ENCODE assay signal across 18 cellular contexts in genomic region chr9:121216406-121216805, GRCh38. TPM values are rescaled to one million over a fixed set of nuclear protein-coding genes. Genes with fewer than 3 reads are reported as not detected.
DNase-seq lines count a peak whose midpoint lies in the region; ATAC-seq, FAIRE-seq and TF ChIP-seq lines count a peak whose summit lies in the region.
"Had no signal": no experiment of that assay in that cellular context is flagged by ENCODE, and none has a peak within 500 bp of the region (broad histone marks: within the 10 kb centered on the region; RNA-seq: fewer than 3 reads in every experiment).

No MANE protein-coding gene starts in this region.

- H2AFZ ChIP-seq in H1 (ENCODE audit: low read length) = no peak overlapping the region

- no peak overlapping the region for H3K14ac ChIP-seq in H1 (ENCODE audit: insufficient read length)

- H3K27me3 Mint-ChIP-seq in CD14-positive monocyte (ENCODE audit: low read depth in 3 of 3) (peaks cover 0 to 1% (median 0%) of the 10 kb centered on the region in 3 donors), Caco-2 (ENCODE audit: insufficient read depth, unreplicated experiment) (no peaks in the 10 kb centered on the region)

- H3K4me2 ChIP-seq in H1 (ENCODE audit: insufficient read depth in 1 of 2, low read depth in 2 of 2, low read length in 2 of 2) = no peak overlapping the region

- POLR2A ChIA-PET in Caco-2 (lab: Charles Lee) (interaction anchor here (0.5 kb wide), 1 partner anchor 14 kb away, joined by 5 read pairs; no protein-coding TSS in a partner anchor), H1 (lab: Charles Lee; ENCODE audit: partially characterized antibody) (no interaction called here)

- no peak for TF ChIP-seq RAD21 in H1 (IDR thresholded peaks at IDR 0.05 in 1 of 2, conservative IDR thresholded peaks at IDR 0.05 in 1 of 2; ENCODE audit: low read depth in 2 of 2, low read length in 2 of 2)

- no peak overlapping the region for H4K8ac ChIP-seq in H1 (ENCODE audit: extremely low read depth, insufficient read depth, low read length)

- no peak overlapping the region for H3K23ac ChIP-seq in H1 (ENCODE audit: insufficient read length)

- H3K79me2 ChIP-seq in H1 (ENCODE audit: control insufficient read depth in 1 of 2, insufficient read depth in 2 of 2, low read length in 2 of 2) = no peaks in the 10 kb centered on the region

- H3K4me1 ChIP-seq in Caco-2 = no peaks in the 10 kb centered on the region
- H3K4me1 ChIP-seq in H1 (replicated peaks in 1 of 4; ENCODE audit: control insufficient read depth in 3 of 4, insufficient read depth in 4 of 4, low read length in 3 of 4) = peaks cover 6 to 19% (median 11%) of the 10 kb centered on the region in 4 experiments

- H3K36me3 ChIP-seq in Caco-2 (ENCODE audit: control insufficient read depth, insufficient read depth, low read length) = no peaks in the 10 kb centered on the region
- no peaks in the 10 kb centered on the region for H3K36me3 ChIP-seq in H1 (ENCODE audit: control insufficient read depth in 2 of 4, insufficient read depth in 4 of 4, low read length in 3 of 4)
- H3K36me3 ChIP-seq: BLaER1 treated with 17β-estradiol and CSF1 and Interleukin-3, amounts not matched to agents 10 nM and 100 nM had no signal

- 0 out of 2 replicates have a peak overlapping the region, but pooled peaks have one; percentile 11 for H2BK15ac ChIP-seq in H1 (ENCODE audit: low read length)

- H3K27ac Mint-ChIP-seq in CD14-positive monocyte = peak overlapping the region in 6 of 7 donors; percentile 7 to 77 (median 42)
- H3K27ac Mint-ChIP-seq in Caco-2 (ENCODE audit: unreplicated experiment) = peak overlapping the region; percentile 43
- H3K27ac Mint-ChIP-seq: H9 had no signal

- WGBS in H1 (ENCODE audit: extremely low coverage in 1 of 2, insufficient coverage in 1 of 2, insufficient read length in 1 of 2, insufficient replicate concordance in 2 of 2, low coverage in 1 of 2, low lambda C conversion rate in 2 of 2, missing lambda C conversion rate in 1 of 2), 2 experiments = 98% methylated on average over 2 of the region's 2 CpGs; no CpG with 5 or more reads in 1 of the 2 experiments

- no peak for ATAC-seq in GM18511 (IDR thresholded peaks at IDR 0.05; ENCODE audit: unreplicated experiment)

- no peaks in the 10 kb centered on the region for H3K9me3 ChIP-seq in Caco-2
- no peaks in the 10 kb centered on the region for H3K9me3 ChIP-seq in H1 (ENCODE audit: insufficient read depth in 2 of 2, low read depth in 1 of 2, low read length in 1 of 2)
- H3K9me3 ChIP-seq: BLaER1 treated with 17β-estradiol and CSF1 and Interleukin-3, amounts not matched to agents 10 nM and 100 nM had no signal

- H2AK5ac ChIP-seq in H1 (ENCODE audit: low read depth, low read length) = no peak overlapping the region

- no TSS peak for BruUV-seq in Caco-2 (replicated peaks; lab: Mats Ljungman, UMichigan)

- H3K18ac ChIP-seq in H1 (ENCODE audit: extremely low read depth, low read length) = no peak overlapping the region

- H3K4me3 ChIP-seq in Caco-2 (ENCODE audit: low read depth, low read length) (no peak overlapping the region), H1 (ENCODE audit: extremely low read depth in 1 of 4, insufficient read depth in 2 of 4, low read depth in 3 of 4, low read length in 4 of 4) (no peak overlapping the region)
- H3K4me3 ChIP-seq: BLaER1 treated with 17β-estradiol and CSF1 and Interleukin-3, amounts not matched to agents 10 nM and 100 nM had no signal

- no peaks in the 10 kb centered on the region for H3K23me2 ChIP-seq in H1 (ENCODE audit: low read depth, low read length)

- H4K20me1 ChIP-seq in H1 (replicated peaks in 1 of 2; ENCODE audit: control insufficient read depth in 1 of 2, insufficient read depth in 2 of 2, low read length in 2 of 2) = no peaks in the 10 kb centered on the region
- H4K20me1 ChIP-seq: BLaER1 treated with 17β-estradiol and CSF1 and Interleukin-3, amounts not matched to agents 10 nM and 100 nM had no signal

- DNase-seq in CD14-positive monocyte (ENCODE audit: low spot score) (no peak), Caco-2 (no peak), UCSD-AML1 (lab: John Stamatoyannopoulos, UW; ENCODE audit: unreplicated experiment) (peak; percentile 37), H1 (ENCODE audit: low read depth in 1 of 2, low spot score in 2 of 2) (peak in 1 of 2 experiments; percentile 32), HuH-7 (ENCODE audit: low spot score) (no peak), NCI-H2107 treated with DMSO at 0.1 percent for 48 hours (lab: John Stamatoyannopoulos, UW; ENCODE audit: unreplicated experiment) (no peak), DMS53 treated with DMSO at 0.1 percent for 48 hours (lab: John Stamatoyannopoulos, UW; ENCODE audit: unreplicated experiment) (no peak)
- DNase-seq: DND-41, H9, NCI-H1105 treated with DMSO at 0.1 percent for 48 hours, NCI-H1694 treated with DMSO at 0.1 percent for 48 hours, NCI-H2107, NCI-H2227 treated with DMSO at 0.1 percent for 48 hours, NCI-H524, RPMI8226, SHP77 treated with DMSO at 0.1 percent for 48 hours had no signal

- intact Hi-C loops in CD14-positive monocyte (cut with micrococcal nuclease) = loop anchor here in 1 of 2 donors (10.0 kb wide), 1 partner anchor 48 kb away; the partner anchor contains the start of gene GSN
- intact Hi-C loops in Caco-2 (cut with micrococcal nuclease; ENCODE audit: unreplicated experiment) = no loop called here

- TF ChIP-seq CTCF in CD14-positive monocyte (IDR thresholded peaks at IDR 0.05) (no peak), Caco-2 (IDR thresholded peaks at IDR 0.05; ENCODE audit: insufficient read depth in 1 of 2, low read depth in 1 of 2, low read length in 1 of 2, severe bottlenecking in 1 of 2, unreplicated experiment in 1 of 2) (no peak), H1 (IDR thresholded peaks at IDR 0.05; ENCODE audit: control extremely low read depth in 1 of 3, insufficient read depth in 1 of 3, low read depth in 1 of 3, low read length in 3 of 3) (no peak)

- H3K56ac ChIP-seq in H1 (replicated peaks; ENCODE audit: insufficient read length, low read depth, low read length) = no peak overlapping the region

- H2BK5ac ChIP-seq in H1 (ENCODE audit: low read depth, low read length) = no peak overlapping the region

- H2BK120ac ChIP-seq in H1 (replicated peaks; ENCODE audit: low read depth, low read length) = no peak overlapping the region

- no peak overlapping the region for H4K91ac ChIP-seq in H1 (replicated peaks; ENCODE audit: insufficient read length, low read length)

- H3K9me3 Mint-ChIP-seq in CD14-positive monocyte = peaks cover 0 to 3% (median 2%) of the 10 kb centered on the region in 7 donors
- H3K9me3 Mint-ChIP-seq in Caco-2 (ENCODE audit: unreplicated experiment) = no peaks in the 10 kb centered on the region
- H3K9me3 Mint-ChIP-seq: H9 had no signal

- FAIRE-seq in H1 (lab: Jason Lieb, UNC) = no peak

- TF ChIP-seq POLR2A in H1 (IDR thresholded peaks at IDR 0.05; ENCODE audit: control extremely low read depth in 1 of 2, low read depth in 2 of 2, low read length in 2 of 2) = no peak

- H4K5ac ChIP-seq in H1 (ENCODE audit: insufficient read length, low read depth, low read length) = no peak overlapping the region

- CTCF ChIA-PET in Caco-2 (lab: Charles Lee) = no interaction called here
- CTCF ChIA-PET in H1 (lab: Charles Lee; ENCODE audit: partially characterized antibody) = interaction anchor here (1.0 to 3.0 kb wide), 9 partner anchors 8 to 161 kb away, joined by 3 to 17 read pairs (median 3); partner anchors contain the start of gene GSN

- H2BK12ac ChIP-seq in H1 (ENCODE audit: low read depth, low read length) = no peak overlapping the region

- no peak for TF ChIP-seq EP300 in H1 (IDR thresholded peaks at IDR 0.05; ENCODE audit: borderline replicate concordance in 1 of 2, low read depth in 2 of 2, low read length in 2 of 2)

- H3K79me1 ChIP-seq in H1 (ENCODE audit: low read depth, low read length) = no peaks in the 10 kb centered on the region

- H2BK20ac ChIP-seq in H1 (ENCODE audit: low read length) = no peak overlapping the region

- H3K27ac ChIP-seq in H1 (ENCODE audit: low read depth, low read length) = no peak overlapping the region

- H3K27me3 ChIP-seq in Caco-2 (replicated peaks; ENCODE audit: control insufficient read depth, insufficient read depth, low read length) (no peaks in the 10 kb centered on the region), H1 (replicated peaks in 1 of 4; ENCODE audit: control insufficient read depth in 3 of 4, extremely low read depth in 1 of 4, insufficient read depth in 3 of 4, low read length in 3 of 4) (no peaks in the 10 kb centered on the region; a peak in 2 of 7 replicates)
- H3K27me3 ChIP-seq: BLaER1 treated with 17β-estradiol and CSF1 and Interleukin-3, amounts not matched to agents 10 nM and 100 nM had no signal

- H3K4me1 Mint-ChIP-seq in CD14-positive monocyte (peaks cover 32% of the 10 kb centered on the region), Caco-2 (ENCODE audit: low read depth, unreplicated experiment) (no peaks in the 10 kb centered on the region)

- no peak overlapping the region for H3K4me3 Mint-ChIP-seq in CD14-positive monocyte
- no peak overlapping the region for H3K4me3 Mint-ChIP-seq in Caco-2 (ENCODE audit: unreplicated experiment)
- H3K4me3 Mint-ChIP-seq: H9 had no signal

- H3K36me3 Mint-ChIP-seq in CD14-positive monocyte (peaks cover 3 to 7% of the 10 kb centered on the region in 2 donors), Caco-2 (ENCODE audit: insufficient read depth, unreplicated experiment) (no peaks in the 10 kb centered on the region)

- no peak overlapping the region for H3K9ac ChIP-seq in H1 (replicated peaks in 1 of 4; ENCODE audit: extremely low read depth in 1 of 4, low read depth in 3 of 4, low read length in 3 of 4)
- H3K9ac ChIP-seq: BLaER1 treated with 17β-estradiol and CSF1 and Interleukin-3, amounts not matched to agents 10 nM and 100 nM had no signal

- H3K4ac ChIP-seq in H1 (replicated peaks; ENCODE audit: insufficient read length, low read depth, low read length) = no peak overlapping the region

RNA-seq across cellular contexts. Expression of gene RAB14, which starts 14.7 kb away (rescaled TPM):
- polyA plus RNA-seq in CD14-positive monocyte = 10 to 100 TPM; 44.4 to 60.0 TPM
- 70.3 and 73.2 TPM in 2 replicates for total RNA-seq in Caco-2 (2022)
- total RNA-seq in H1 (2021; fragmentation: NEBNext Ultra II Directional; extraction: Animal tissue kit (Norgen Biotek cat#: 25700)) = 41.6 and 44.8 TPM in 2 replicates
- polyA plus RNA-seq in H1 (2011; rRNA removed) = 6.0 and 9.1 TPM in 2 replicates
- 11.0 TPM for polyA plus RNA-seq in H1 (2011; cell fraction: cytosol; rRNA removed)
- polyA plus RNA-seq in H1 (2011; cell fraction: nucleus; rRNA removed) = 3.4 TPM
- 14.6 to 24.2 TPM (median 17.6 TPM) in 4 replicates for polyA plus RNA-seq in H1 (2012, experiment 1 of 2)
- polyA plus RNA-seq in H1 (2012, experiment 2 of 2) = 7.2 TPM
- polyA plus RNA-seq in H1 (2013, experiment 1 of 2) = 19.1 TPM
- polyA plus RNA-seq in H1 (2013, experiment 2 of 2) = 19.2 TPM
- polyA minus RNA-seq in H1 (2011; rRNA and poly(A)+ RNA removed) = 8.3 and 8.6 TPM in 2 replicates
- polyA minus RNA-seq in H1 (2011; cell fraction: cytosol; rRNA and poly(A)+ RNA removed) = 9.4 TPM
- 9.8 TPM for polyA minus RNA-seq in H1 (2011; cell fraction: nucleus; rRNA and poly(A)+ RNA removed)

RNA-seq across cellular contexts. Expression of gene GSN, which starts 51.6 kb away (rescaled TPM):
- 100 to 1,000 TPM in 1 of 2 donors, 10 to 100 TPM in 1; 95.8 to 187 TPM for polyA plus RNA-seq in CD14-positive monocyte
- total RNA-seq in Caco-2 (2022) = 99.6 and 100 TPM in 2 replicates
- 49.7 and 52.3 TPM in 2 replicates for total RNA-seq in H1 (2021; fragmentation: NEBNext Ultra II Directional; extraction: Animal tissue kit (Norgen Biotek cat#: 25700))
- 94.5 and 107 TPM in 2 replicates for polyA plus RNA-seq in H1 (2011; rRNA removed)
- 101 TPM for polyA plus RNA-seq in H1 (2011; cell fraction: cytosol; rRNA removed)
- polyA plus RNA-seq in H1 (2011; cell fraction: nucleus; rRNA removed) = 135 TPM
- 54.3 to 109 TPM (median 91.7 TPM) in 4 replicates for polyA plus RNA-seq in H1 (2012, experiment 1 of 2)
- 62.4 TPM for polyA plus RNA-seq in H1 (2012, experiment 2 of 2)
- 15.2 TPM for polyA plus RNA-seq in H1 (2013, experiment 1 of 2)
- 14.2 TPM for polyA plus RNA-seq in H1 (2013, experiment 2 of 2)
- 113 and 127 TPM in 2 replicates for polyA minus RNA-seq in H1 (2011; rRNA and poly(A)+ RNA removed)
- polyA minus RNA-seq in H1 (2011; cell fraction: cytosol; rRNA and poly(A)+ RNA removed) = 70.7 TPM
- polyA minus RNA-seq in H1 (2011; cell fraction: nucleus; rRNA and poly(A)+ RNA removed) = 53.4 TPM
